ENCODE assay signal across 10 cellular contexts in the genomic region with DNA sequence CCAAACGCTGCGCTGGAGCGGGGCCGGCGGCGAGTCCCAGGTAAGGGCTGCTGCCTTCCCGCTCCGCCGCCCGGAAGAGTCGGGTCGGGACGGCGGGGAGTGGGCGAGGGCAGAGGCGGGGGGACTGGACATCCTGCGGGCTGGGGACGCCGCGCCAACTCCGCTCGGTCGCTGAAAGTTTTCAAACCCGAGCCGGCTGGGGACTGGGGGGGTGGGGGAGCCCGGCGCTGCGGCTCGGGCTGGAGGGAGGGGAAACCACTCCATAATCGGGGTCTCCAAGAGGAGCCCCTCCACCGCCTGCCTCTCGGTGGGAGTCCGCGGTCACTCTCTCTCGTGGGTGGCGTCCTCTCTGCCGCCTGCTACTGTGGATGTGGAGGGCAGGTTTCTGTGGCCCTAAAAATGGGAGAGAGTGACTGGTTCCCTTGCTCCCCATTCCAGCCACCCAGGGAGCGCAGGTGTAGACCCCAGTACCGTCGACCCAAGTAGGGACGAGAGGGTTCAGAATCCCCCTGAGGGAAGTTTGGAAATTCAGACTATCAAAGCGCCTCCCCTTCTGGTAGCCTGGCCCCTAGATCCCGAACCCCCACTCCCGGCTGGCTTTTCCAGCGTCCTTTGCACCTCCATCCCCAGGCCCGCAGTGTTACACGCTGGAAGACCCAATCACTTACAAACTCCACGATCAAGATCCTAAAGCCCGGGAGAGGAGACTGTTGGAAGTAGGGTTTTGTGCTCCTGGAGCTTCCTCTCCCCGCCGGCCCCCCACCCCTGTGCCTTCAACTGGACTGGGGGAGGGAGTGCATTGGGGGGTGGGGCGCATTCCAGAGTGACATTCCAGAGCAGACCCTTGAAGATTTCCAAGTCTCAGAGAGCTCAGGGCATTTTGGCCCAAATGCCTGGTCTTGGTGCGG. TPM values are rescaled to one million over a fixed set of nuclear protein-coding genes. Genes with fewer than 3 reads are reported as not detected.
DNase-seq lines count a peak whose midpoint lies in the region; FAIRE-seq and TF ChIP-seq lines count a peak whose summit lies in the region.
"Had no signal": no experiment of that assay in that cellular context is flagged by ENCODE, and none has a peak within 500 bp of the region (broad histone marks: within the 10 kb centered on the region; RNA-seq: fewer than 3 reads in every experiment).

No MANE protein-coding gene starts in this region.

- no peaks in the 10 kb centered on the region for H3K79me2 ChIP-seq in keratinocyte (ENCODE audit: control insufficient read depth, insufficient read depth, low read length)

- FAIRE-seq in keratinocyte (lab: Jason Lieb, UNC) = no peak

- in situ Hi-C loops in HAP-1 (cut with MboI; ENCODE audit: low sequenced_read_pairs) = no loop called here

- WGBS in spleen, 5 donors = 12 to 42% (median 17%) methylated on average over 19 to 53 of the region's 53 CpGs

- H3K9me3 ChIP-seq in HAP-1 (peaks cover 7% of the 10 kb centered on the region; the same call in 1 of the 2 replicates), keratinocyte (ENCODE audit: control insufficient read depth, low read depth, low read length) (no peaks in the 10 kb centered on the region), spleen (peaks cover 0 to 13% (median 10%) of the 10 kb centered on the region in 8 donors)

- DNase-seq in HAP-1 (ENCODE audit: low spot score in 2 of 2) (peak in 1 of 2 experiments; percentile 34), keratinocyte (ENCODE audit: low read depth, low spot score) (no peak), spleen (no peak), GOT3 (lab: John Stamatoyannopoulos, UW) (no peak), KG1 (lab: John Stamatoyannopoulos, UW) (no peak), NCI-H1105 treated with DMSO at 0.1 percent for 48 hours (lab: John Stamatoyannopoulos, UW) (no peak)
- no peak for DNase-seq in activated effector memory CD4-positive, alpha-beta T cell treated with Interleukin-2 at 50 U/mL for 16 hours
- DNase-seq: amniotic stem cell, NCI-H1048 had no signal

- no peak for TF ChIP-seq CTCF in keratinocyte (optimal IDR thresholded peaks at IDR 0.05 in 1 of 3, IDR thresholded peaks at IDR 0.05 in 1 of 3, conservative IDR thresholded peaks at IDR 0.05 in 1 of 3; ENCODE audit: extremely low read depth in 1 of 3, insufficient read depth in 2 of 3, low read length in 3 of 3)
- no peak for TF ChIP-seq CTCF in spleen (IDR thresholded peaks at IDR 0.05 in 8 of 11, conservative IDR thresholded peaks at IDR 0.05 in 3 of 11)

- peak overlapping the region; percentile 30 for H3K27ac ChIP-seq in angular gyrus (ENCODE audit: low read depth, low read length)
- H3K27ac ChIP-seq in keratinocyte (ENCODE audit: control insufficient read depth, insufficient read depth, low read length) = no peak overlapping the region
- H3K27ac ChIP-seq in spleen = peak overlapping the region in 7 of 8 donors; percentile 76 to 85 (median 83)

- H3K4me2 ChIP-seq in keratinocyte (ENCODE audit: control insufficient read depth, extremely low read depth, insufficient read depth, low read depth, low read length) = peak overlapping the region; percentile 69

- intact Hi-C loops in spleen (cut with DNase I; ENCODE audit: low total_unique reads) = no loop called here

- H3K9ac ChIP-seq in keratinocyte (ENCODE audit: control insufficient read depth, extremely low read depth, insufficient read depth, low read length) = peak overlapping the region; percentile 88

- peaks cover 23% of the 10 kb centered on the region for H3K4me1 ChIP-seq in HAP-1
- H3K4me1 ChIP-seq in keratinocyte (ENCODE audit: control insufficient read depth, extremely low read depth, insufficient read depth, low read length) = peaks cover 20% of the 10 kb centered on the region
- H3K4me1 ChIP-seq in spleen = peaks cover 14 to 55% (median 36%) of the 10 kb centered on the region in 6 donors

- dilution Hi-C loops in keratinocyte (cut with MboI; ENCODE audit: extremely low pct_ligation_motif_present, low sequenced_read_pairs) = no loop called here

- H3K9me1 ChIP-seq in keratinocyte (ENCODE audit: control insufficient read depth, extremely low read depth, insufficient read depth, low read length) = no peaks in the 10 kb centered on the region

- no peak for TF ChIP-seq POLR2A in spleen (IDR thresholded peaks at IDR 0.05)

- H3K36me3 ChIP-seq in HAP-1 (replicated peaks) (no peaks in the 10 kb centered on the region), keratinocyte (ENCODE audit: control insufficient read depth in 2 of 2, extremely low read depth in 1 of 2, insufficient read depth in 2 of 2, low read length in 2 of 2) (no peaks in the 10 kb centered on the region), spleen (no peaks in the 10 kb centered on the region)

- no peaks in the 10 kb centered on the region for H4K20me1 ChIP-seq in keratinocyte (ENCODE audit: control insufficient read depth, extremely low read depth, insufficient read depth, low read length)

- H2AFZ ChIP-seq in keratinocyte (ENCODE audit: control insufficient read depth, low read length) = peak overlapping the region; percentile 18

- H3K27me3 ChIP-seq in HAP-1 (ENCODE audit: low read depth) (no peaks in the 10 kb centered on the region), keratinocyte (ENCODE audit: control insufficient read depth, extremely low read depth, insufficient read depth, low read length) (no peaks in the 10 kb centered on the region), spleen (replicated peaks in 1 of 7) (peaks cover 0 to 69% (median 28%) of the 10 kb centered on the region in 7 donors)

- peak overlapping the region; percentile 53 for H3K4me3 ChIP-seq in HAP-1
- H3K4me3 ChIP-seq in keratinocyte (ENCODE audit: control insufficient read depth in 2 of 3, extremely low read depth in 1 of 3, insufficient read depth in 2 of 3, low read depth in 1 of 3, low read length in 3 of 3) = peak overlapping the region; percentile 47 to 58 (median 52)
- H3K4me3 ChIP-seq in spleen = peak overlapping the region; percentile 50 to 77 (median 55)

RNA-seq across cellular contexts. Expression of a gene that starts 0.8 kb away (rescaled TPM):
- polyA plus RNA-seq in keratinocyte (14.2 to 41.2 TPM (median 24.2 TPM) in 3 replicates), spleen (10 to 100 TPM; 11.0 to 19.7 (median 18.9) TPM)
- 14.0 TPM for polyA plus RNA-seq in keratinocyte (2011; ENCODE audit: low read depth)
- polyA plus RNA-seq in keratinocyte (2011; cell fraction: cytosol; rRNA removed) = 10.4 and 20.2 TPM in 2 replicates
- polyA plus RNA-seq in keratinocyte (2011; cell fraction: nucleus; rRNA removed) = 36.1 and 47.8 TPM in 2 replicates
- 13.5 and 18.1 TPM in 2 replicates for polyA plus RNA-seq in keratinocyte (2012; ENCODE audit: low replicate concordance)
- polyA minus RNA-seq in keratinocyte = 20.2 to 42.0 TPM (median 31.6 TPM) in 3 replicates
- 41.1 TPM for polyA minus RNA-seq in keratinocyte (2011; cell fraction: cytosol; rRNA and poly(A)+ RNA removed)
- polyA minus RNA-seq in keratinocyte (2011; cell fraction: nucleus; rRNA and poly(A)+ RNA removed) = 51.3 and 59.7 TPM in 2 replicates
- 10 to 100 TPM; 24.1 to 70.0 (median 36.6) TPM for total RNA-seq in spleen

RNA-seq across cellular contexts. Expression of a gene that starts 33.7 kb away (rescaled TPM):
- polyA plus RNA-seq in keratinocyte (0.07 to 0.10 TPM in 2 of 3 replicates, not detected in the other), spleen (10 to 100 TPM; 34.2 to 93.3 (median 76.1) TPM)
- polyA plus RNA-seq in keratinocyte (2011; ENCODE audit: low read depth) = not detected
- polyA plus RNA-seq in keratinocyte (2011; cell fraction: cytosol; rRNA removed) = not detected in 2 replicates
- polyA plus RNA-seq in keratinocyte (2011; cell fraction: nucleus; rRNA removed) = 0.08 TPM in 1 of 2 replicates, not detected in the other
- polyA plus RNA-seq in keratinocyte (2012; ENCODE audit: low replicate concordance) = 0.11 TPM in 1 of 2 replicates, not detected in the other
- not detected in 3 replicates for polyA minus RNA-seq in keratinocyte
- polyA minus RNA-seq in keratinocyte (2011; cell fraction: cytosol; rRNA and poly(A)+ RNA removed) = not detected
- not detected in 2 replicates for polyA minus RNA-seq in keratinocyte (2011; cell fraction: nucleus; rRNA and poly(A)+ RNA removed)
- total RNA-seq in spleen = 100 to 1,000 TPM in 6 of 7 donors, 10 to 100 TPM in 1; 95.6 to 142 (median 111) TPM

Comparison
In these comparisons a context has a peak if more than half of its experiments do, and no peak if none do; other contexts are left out.
1. RNA of a gene that starts 33.7 kb away (polyA plus RNA-seq): 34.2 to 93.3 TPM in spleen; 0.07 to 0.11 TPM in keratinocyte; every median in the first group is over 10 times any median in the second.
2. Peak in every context shown above with its lines, with median percentiles within 50 percentile points of each other: H3K4me3 ChIP-seq.